Comparison of ENCODE assay signal across 8 cellular contexts in the genomic region with DNA sequence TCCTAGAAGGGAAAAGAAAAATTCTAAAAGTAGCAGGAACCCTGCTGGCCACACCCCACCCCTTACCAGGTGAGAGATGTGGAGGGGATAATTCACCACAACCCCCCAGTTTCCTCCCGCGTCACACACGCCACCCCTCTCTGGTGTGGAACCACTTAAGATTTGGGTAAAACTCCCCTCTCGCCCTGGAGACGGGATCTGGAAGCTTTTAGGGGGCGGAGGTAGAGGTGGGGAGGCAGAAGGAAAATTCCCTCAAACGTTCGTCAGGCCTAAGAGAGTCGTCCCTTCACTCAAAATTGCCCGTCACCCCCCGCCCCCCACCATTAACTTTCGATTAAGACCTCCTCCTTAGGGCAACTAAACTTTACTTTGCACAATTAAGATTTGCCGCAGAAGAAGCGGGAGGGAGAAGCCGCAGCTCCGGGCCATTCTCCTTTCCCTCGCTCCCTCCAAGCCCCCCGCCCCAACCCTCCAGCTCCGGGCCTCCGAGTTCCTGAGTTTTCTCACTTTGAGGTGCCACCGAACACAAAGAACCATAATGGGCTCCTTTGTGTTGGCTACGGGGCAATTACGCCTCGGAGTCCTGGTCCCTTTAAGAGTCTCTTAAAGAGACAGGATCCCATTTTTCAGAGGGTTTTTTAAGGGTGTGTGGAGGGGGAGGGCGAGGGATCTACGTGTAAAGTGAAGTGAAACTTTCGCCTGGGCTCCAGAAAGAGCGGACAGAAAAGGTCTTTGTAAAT. TPM values are rescaled to one million over a fixed set of nuclear protein-coding genes. Genes with fewer than 3 reads are reported as not detected.
DNase-seq lines count a peak whose midpoint lies in the region; ATAC-seq, FAIRE-seq and TF ChIP-seq lines count a peak whose summit lies in the region.

No MANE protein-coding gene starts in this region.

- CTCF ChIA-PET in activated CD8-positive, alpha-beta T cell treated with anti-CD3 and anti-CD28 coated beads, Interleukin-2, amount 10 ng/mL, durations not matched to agents 7 days and 5 days (lab: Charles Lee): interaction anchor here (1.3 to 1.9 kb wide), 2 partner anchors 10 to 22 kb away, joined by 4 to 5 read pairs; no protein-coding TSS in a partner anchor

- H3K27me3 Mint-ChIP-seq in activated CD8-positive, alpha-beta T cell treated with anti-CD3 and anti-CD28 coated beads, Interleukin-2, amount 10 ng/mL, durations not matched to agents 7 days and 5 days (ENCODE audit: low read depth): peaks cover 63% of the 10 kb centered on the region

- peak overlapping the region; percentile 32 for H3K9ac ChIP-seq in neural cell (ENCODE audit: low read length)

- H4K20me1 ChIP-seq in neural cell (ENCODE audit: insufficient read depth): no peaks in the 10 kb centered on the region

- H3K4me2 ChIP-seq in neural cell (ENCODE audit: low read length): peak overlapping the region; percentile 50

- no peak for TF ChIP-seq CTCF in neural cell (IDR thresholded peaks at IDR 0.05; ENCODE audit: poor library complexity, severe bottlenecking)

- H3K9me2 ChIP-seq in neural cell (ENCODE audit: insufficient read depth, low read length): no peaks in the 10 kb centered on the region

- peak; percentile 12 for DNase-seq in stimulated activated CD4-positive, alpha-beta T cell treated with anti-CD3 and anti-CD28 coated beads, Interleukin-4, amount 100 ng/mL, for 24 hours
- DNase-seq in stimulated activated CD4-positive, alpha-beta T cell treated with anti-CD3 and anti-CD28 coated beads, Interleukin-2, amount 100 ng/mL, for 48 hours: no peak
- peak; percentile 12 for DNase-seq in NCI-H2081 treated with DMSO at 0.1 percent for 48 hours (lab: John Stamatoyannopoulos, UW)
- peak; percentile 46 for DNase-seq in activated CD8-positive, alpha-beta T cell treated with anti-CD3 and anti-CD28 coated beads, Interleukin-2, amount 10 ng/mL, durations not matched to agents 7 days and 5 days
- peak; percentile 49 to 59 for DNase-seq in frontal cortex (ENCODE audit: low spot score in 2 of 2)
- no peak for DNase-seq in mesenteric fat pad (ENCODE audit: low spot score)

- H3K36me3 ChIP-seq in neural cell (ENCODE audit: insufficient read depth, low read length): no peaks in the 10 kb centered on the region

- no peaks in the 10 kb centered on the region for H3K9me3 Mint-ChIP-seq in activated CD8-positive, alpha-beta T cell treated with anti-CD3 and anti-CD28 coated beads, Interleukin-2, amount 10 ng/mL, durations not matched to agents 7 days and 5 days (ENCODE audit: insufficient read depth)

- H3K27ac ChIP-seq in neural cell (ENCODE audit: low read length): no peak overlapping the region

- no peaks in the 10 kb centered on the region for H3K9me3 ChIP-seq in neural cell (ENCODE audit: low read length)

- peaks cover 32% of the 10 kb centered on the region for H3K79me2 ChIP-seq in neural cell (replicated peaks; ENCODE audit: insufficient read depth, low read length)

- H3K27me3 ChIP-seq in neural cell (ENCODE audit: insufficient read depth, low read depth, low read length): peaks cover 14% of the 10 kb centered on the region

- peaks cover 26% of the 10 kb centered on the region for H3K4me1 Mint-ChIP-seq in activated CD8-positive, alpha-beta T cell treated with anti-CD3 and anti-CD28 coated beads, Interleukin-2, amount 10 ng/mL, durations not matched to agents 7 days and 5 days (ENCODE audit: low read depth)

- ATAC-seq in activated CD8-positive, alpha-beta T cell treated with anti-CD3 and anti-CD28 coated beads, Interleukin-2, amount 10 ng/mL, durations not matched to agents 7 days and 5 days: peak; percentile 52
- ATAC-seq in GM21515 (IDR thresholded peaks at IDR 0.05; ENCODE audit: unreplicated experiment): no peak

- H3K27ac Mint-ChIP-seq in activated CD8-positive, alpha-beta T cell treated with anti-CD3 and anti-CD28 coated beads, Interleukin-2, amount 10 ng/mL, durations not matched to agents 7 days and 5 days: peak overlapping the region; percentile 33

- H2AFZ ChIP-seq in neural cell (ENCODE audit: low read depth, low read length): peak overlapping the region; percentile 68

- POLR2A ChIA-PET in activated CD8-positive, alpha-beta T cell treated with anti-CD3 and anti-CD28 coated beads, Interleukin-2, amount 10 ng/mL, durations not matched to agents 7 days and 5 days (lab: Charles Lee): no interaction called here

- H3K36me3 Mint-ChIP-seq in activated CD8-positive, alpha-beta T cell treated with anti-CD3 and anti-CD28 coated beads, Interleukin-2, amount 10 ng/mL, durations not matched to agents 7 days and 5 days (ENCODE audit: low read depth): peaks cover 8% of the 10 kb centered on the region

- H3K4me3 Mint-ChIP-seq in activated CD8-positive, alpha-beta T cell treated with anti-CD3 and anti-CD28 coated beads, Interleukin-2, amount 10 ng/mL, durations not matched to agents 7 days and 5 days: peak overlapping the region; percentile 82

- H3K4me3 ChIP-seq in neural cell (ENCODE audit: low read length): peak overlapping the region; percentile 74

- no peak for TF ChIP-seq EP300 in neural cell (conservative IDR thresholded peaks at IDR 0.05; ENCODE audit: poor library complexity, severe bottlenecking)

- TF ChIP-seq RAD21 in neural cell (conservative IDR thresholded peaks at IDR 0.05): no peak

- H3F3A ChIP-seq in neural cell (ENCODE audit: insufficient read depth, low read length, poor library complexity, severe bottlenecking): no peaks in the 10 kb centered on the region

- no peak for FAIRE-seq in frontal cortex (lab: Jason Lieb, UNC)

TF ChIP-seq in neural cell, 6 proteins besides CTCF, POLR2A, EP300 and RAD21:
- TF ChIP-seq MXI1 (conservative IDR thresholded peaks at IDR 0.05; ENCODE audit: poor library complexity, severe bottlenecking) (no peak), SMC3 (conservative IDR thresholded peaks at IDR 0.05; ENCODE audit: poor library complexity) (no peak), POLR2AphosphoS5 (IDR thresholded peaks at IDR 0.05) (no peak), EZH2 (IDR thresholded peaks at IDR 0.05; ENCODE audit: borderline replicate concordance, insufficient read depth, low read length, poor library complexity, severe bottlenecking) (no peak), TAF1 (IDR thresholded peaks at IDR 0.05; ENCODE audit: low read depth) (no peak)
- TF ChIP-seq, protein P1, sequence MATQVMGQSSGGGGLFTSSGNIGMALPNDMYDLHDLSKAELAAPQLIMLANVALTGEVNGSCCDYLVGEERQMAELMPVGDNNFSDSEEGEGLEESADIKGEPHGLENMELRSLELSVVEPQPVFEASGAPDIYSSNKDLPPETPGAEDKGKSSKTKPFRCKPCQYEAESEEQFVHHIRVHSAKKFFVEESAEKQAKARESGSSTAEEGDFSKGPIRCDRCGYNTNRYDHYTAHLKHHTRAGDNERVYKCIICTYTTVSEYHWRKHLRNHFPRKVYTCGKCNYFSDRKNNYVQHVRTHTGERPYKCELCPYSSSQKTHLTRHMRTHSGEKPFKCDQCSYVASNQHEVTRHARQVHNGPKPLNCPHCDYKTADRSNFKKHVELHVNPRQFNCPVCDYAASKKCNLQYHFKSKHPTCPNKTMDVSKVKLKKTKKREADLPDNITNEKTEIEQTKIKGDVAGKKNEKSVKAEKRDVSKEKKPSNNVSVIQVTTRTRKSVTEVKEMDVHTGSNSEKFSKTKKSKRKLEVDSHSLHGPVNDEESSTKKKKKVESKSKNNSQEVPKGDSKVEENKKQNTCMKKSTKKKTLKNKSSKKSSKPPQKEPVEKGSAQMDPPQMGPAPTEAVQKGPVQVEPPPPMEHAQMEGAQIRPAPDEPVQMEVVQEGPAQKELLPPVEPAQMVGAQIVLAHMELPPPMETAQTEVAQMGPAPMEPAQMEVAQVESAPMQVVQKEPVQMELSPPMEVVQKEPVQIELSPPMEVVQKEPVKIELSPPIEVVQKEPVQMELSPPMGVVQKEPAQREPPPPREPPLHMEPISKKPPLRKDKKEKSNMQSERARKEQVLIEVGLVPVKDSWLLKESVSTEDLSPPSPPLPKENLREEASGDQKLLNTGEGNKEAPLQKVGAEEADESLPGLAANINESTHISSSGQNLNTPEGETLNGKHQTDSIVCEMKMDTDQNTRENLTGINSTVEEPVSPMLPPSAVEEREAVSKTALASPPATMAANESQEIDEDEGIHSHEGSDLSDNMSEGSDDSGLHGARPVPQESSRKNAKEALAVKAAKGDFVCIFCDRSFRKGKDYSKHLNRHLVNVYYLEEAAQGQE (IDR thresholded peaks at IDR 0.05; ENCODE audit: borderline replicate concordance): no peak

RNA-seq across cellular contexts. Expression of a gene that starts 1.0 kb away (rescaled TPM):
- under 1 TPM; 0.26 to 0.29 TPM for total RNA-seq in activated CD8-positive, alpha-beta T cell treated with anti-CD3 and anti-CD28 coated beads, Interleukin-2, amount 10 ng/mL, durations not matched to agents 7 days and 5 days
- total RNA-seq in frontal cortex: 3.7 TPM
- 2.5 and 3.0 TPM in 2 replicates for polyA plus RNA-seq in neural cell
- 2.3 and 2.7 TPM in 2 replicates for polyA minus RNA-seq in neural cell
- 3.9 TPM for total RNA-seq in mesenteric fat pad

RNA-seq across cellular contexts. Expression of a gene that starts 53.1 kb away (rescaled TPM):
- total RNA-seq in activated CD8-positive, alpha-beta T cell treated with anti-CD3 and anti-CD28 coated beads, Interleukin-2, amount 10 ng/mL, durations not matched to agents 7 days and 5 days: 10 to 100 TPM; 45.7 to 45.8 TPM
- 21.6 TPM for total RNA-seq in frontal cortex
- 18.5 and 24.5 TPM in 2 replicates for polyA plus RNA-seq in neural cell
- 60.1 and 82.9 TPM in 2 replicates for polyA minus RNA-seq in neural cell
- 38.1 TPM for total RNA-seq in mesenteric fat pad

Comparison
In these comparisons a context has a peak if more than half of its experiments do, and no peak if none do; other contexts are left out.
1. DNase-seq: peak in stimulated activated CD4-positive, alpha-beta T cell treated with anti-CD3 and anti-CD28 coated beads, Interleukin-4, amount 100 ng/mL, for 24 hours (single experiment), NCI-H2081 treated with DMSO at 0.1 percent for 48 hours (single experiment), activated CD8-positive, alpha-beta T cell treated with anti-CD3 and anti-CD28 coated beads, Interleukin-2, amount 10 ng/mL, durations not matched to agents 7 days and 5 days (single experiment) and frontal cortex (2 of 2); none in stimulated activated CD4-positive, alpha-beta T cell treated with anti-CD3 and anti-CD28 coated beads, Interleukin-2, amount 100 ng/mL, for 48 hours (0 of 2) and mesenteric fat pad (single experiment).